In the genomic region with DNA sequence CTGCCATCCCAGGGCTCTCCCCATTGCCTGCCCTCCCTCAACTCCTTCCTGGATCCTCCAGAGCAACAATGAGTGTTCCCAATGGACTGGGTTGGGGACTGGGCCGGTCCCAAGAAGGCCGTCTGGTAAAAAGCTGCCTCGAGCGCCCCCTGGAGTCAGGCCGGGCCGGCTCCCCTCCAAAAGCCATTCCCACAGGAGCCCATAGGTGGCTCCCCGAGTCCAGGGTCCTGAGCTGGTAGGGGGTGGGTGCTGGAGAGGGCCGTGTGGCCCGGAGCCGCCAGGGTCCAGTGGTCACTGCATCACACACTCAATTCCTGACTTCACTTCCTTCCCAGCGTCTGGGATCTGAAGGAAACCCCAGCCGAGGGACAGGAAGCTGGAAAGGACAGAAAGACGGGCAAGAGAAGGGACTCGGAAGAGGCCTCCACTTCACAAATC, we compare ENCODE assay signal across 1 cellular context.
TF ChIP-seq lines count a peak whose summit lies in the region.

No MANE protein-coding gene starts in this region.

TF ChIP-seq in HEK293T, 16 proteins besides CTCF, POLR2A, EP300 and RAD21 (continued from another document):
- TF ChIP-seq TARDBP (IDR thresholded peaks at IDR 0.05) (no peak), PKNOX1 (IDR thresholded peaks at IDR 0.05) (no peak)
TF ChIP-seq in HEK293T: peak in this region for 0.
